In genomic region chr12:1587927-1588573, GRCh38 we compare ENCODE assay signal across 11 cellular contexts. TPM values are rescaled to one million over a fixed set of nuclear protein-coding genes. Genes with fewer than 3 reads are reported as not detected.
DNase-seq lines count a peak whose midpoint lies in the region; ATAC-seq lines count a peak whose summit lies in the region.
"Had no signal": no experiment of that assay in that cellular context is flagged by ENCODE, and none has a peak within 500 bp of the region (broad histone marks: within the 10 kb centered on the region; RNA-seq: fewer than 3 reads in every experiment).

No MANE protein-coding gene starts in this region.

- H3K4me1 Mint-ChIP-seq in activated naive CD4-positive, alpha-beta T cell treated with anti-CD3 and anti-CD28 coated beads, Interleukin-2, amount 10 ng/mL, durations not matched to agents 7 days and 5 days, result peaks cover 57% of the 10 kb centered on the region
- H3K4me1 Mint-ChIP-seq in activated T-helper 2 cell treated with anti-CD3 and anti-CD28 coated beads, Interferon-gamma antibody, Interleukin-2, Interleukin-4, amounts not matched to agents 10 μg/mL and 5 μg/mL and 100 μg/mL, durations not matched to agents 14 hours and 24 hours and 36 hours (ENCODE audit: low read depth), result peaks cover 50% of the 10 kb centered on the region

- H3K27ac Mint-ChIP-seq in activated naive CD4-positive, alpha-beta T cell treated with anti-CD3 and anti-CD28 coated beads, Interleukin-2, amount 10 ng/mL, durations not matched to agents 7 days and 5 days, result peak overlapping the region; percentile 72
- peak overlapping the region; percentile 10 for H3K27ac Mint-ChIP-seq in activated T-helper 2 cell treated with anti-CD3 and anti-CD28 coated beads, Interferon-gamma antibody, Interleukin-2, Interleukin-4, amounts not matched to agents 10 μg/mL and 5 μg/mL and 100 μg/mL, durations not matched to agents 14 hours and 24 hours and 36 hours

- no peaks in the 10 kb centered on the region for H3K27me3 Mint-ChIP-seq in activated naive CD4-positive, alpha-beta T cell treated with anti-CD3 and anti-CD28 coated beads, Interleukin-2, amount 10 ng/mL, durations not matched to agents 7 days and 5 days
- H3K27me3 Mint-ChIP-seq in activated T-helper 2 cell treated with anti-CD3 and anti-CD28 coated beads, Interferon-gamma antibody, Interleukin-2, Interleukin-4, amounts not matched to agents 10 μg/mL and 5 μg/mL and 100 μg/mL, durations not matched to agents 14 hours and 24 hours and 36 hours (ENCODE audit: low read depth), result no peaks in the 10 kb centered on the region

- no peak for DNase-seq in activated naive CD4-positive, alpha-beta T cell treated with anti-CD3 and anti-CD28 coated beads, Interleukin-2, amount 10 ng/mL, durations not matched to agents 7 days and 5 days
- no peak for DNase-seq in activated naive CD4-positive, alpha-beta T cell treated with anti-CD3 and anti-CD28 coated beads, Interleukin-2, amount 50 U/mL, for 16 hours
- no peak for DNase-seq in activated T-helper 2 cell treated with anti-CD3 and anti-CD28 coated beads, Interferon-gamma antibody, Interleukin-2, Interleukin-4, amounts not matched to agents 10 μg/mL and 5 μg/mL and 100 μg/mL, durations not matched to agents 14 hours and 24 hours and 36 hours (ENCODE audit: low spot score)
- DNase-seq in inferior parietal cortex (ENCODE audit: extremely low spot score) (peak; percentile 53), superior temporal gyrus (ENCODE audit: extremely low spot score) (peak; percentile 72), NCI-H1694 (lab: John Stamatoyannopoulos, UW) (no peak), KG1 (lab: John Stamatoyannopoulos, UW) (no peak)
- DNase-seq: NCI-H82 had no signal

- CTCF ChIA-PET in activated naive CD4-positive, alpha-beta T cell treated with anti-CD3 and anti-CD28 coated beads, Interleukin-2, amount 10 ng/mL, durations not matched to agents 7 days and 5 days (lab: Charles Lee), result interaction anchor here (1.0 to 2.5 kb wide), 4 partner anchors 14 to 471 kb away, joined by 3 to 14 read pairs (median 4); no protein-coding TSS in a partner anchor

- no peaks in the 10 kb centered on the region for H3K9me3 Mint-ChIP-seq in activated naive CD4-positive, alpha-beta T cell treated with anti-CD3 and anti-CD28 coated beads, Interleukin-2, amount 10 ng/mL, durations not matched to agents 7 days and 5 days
- no peaks in the 10 kb centered on the region for H3K9me3 Mint-ChIP-seq in activated T-helper 2 cell treated with anti-CD3 and anti-CD28 coated beads, Interferon-gamma antibody, Interleukin-2, Interleukin-4, amounts not matched to agents 10 μg/mL and 5 μg/mL and 100 μg/mL, durations not matched to agents 14 hours and 24 hours and 36 hours
- H3K9me3 Mint-ChIP-seq: activated naive CD4-positive, alpha-beta T cell treated with anti-CD3 and anti-CD28 coated beads, Interleukin-2, amount 50 U/mL, for 72 hours had no signal

- ATAC-seq in GM21526 (IDR thresholded peaks at IDR 0.05; ENCODE audit: low FRiP score, unreplicated experiment), result no peak
- ATAC-seq: sciatic nerve had no signal

- peaks cover 42% of the 10 kb centered on the region for H3K36me3 Mint-ChIP-seq in activated naive CD4-positive, alpha-beta T cell treated with anti-CD3 and anti-CD28 coated beads, Interleukin-2, amount 10 ng/mL, durations not matched to agents 7 days and 5 days
- peaks cover 46% of the 10 kb centered on the region for H3K36me3 Mint-ChIP-seq in activated T-helper 2 cell treated with anti-CD3 and anti-CD28 coated beads, Interferon-gamma antibody, Interleukin-2, Interleukin-4, amounts not matched to agents 10 μg/mL and 5 μg/mL and 100 μg/mL, durations not matched to agents 14 hours and 24 hours and 36 hours (ENCODE audit: low read depth)

- H3K4me3 Mint-ChIP-seq in activated naive CD4-positive, alpha-beta T cell treated with anti-CD3 and anti-CD28 coated beads, Interleukin-2, amount 10 ng/mL, durations not matched to agents 7 days and 5 days, result no peak overlapping the region
- H3K4me3 Mint-ChIP-seq in activated T-helper 2 cell treated with anti-CD3 and anti-CD28 coated beads, Interferon-gamma antibody, Interleukin-2, Interleukin-4, amounts not matched to agents 10 μg/mL and 5 μg/mL and 100 μg/mL, durations not matched to agents 14 hours and 24 hours and 36 hours (ENCODE audit: low read depth), result no peak overlapping the region

- intact Hi-C loops in activated T-helper 2 cell treated with anti-CD3 and anti-CD28 coated beads, Interferon-gamma antibody, Interleukin-2, Interleukin-4, amounts not matched to agents 10 μg/mL and 5 μg/mL and 100 μg/mL, durations not matched to agents 14 hours and 24 hours and 36 hours (cut with micrococcal nuclease), result loop anchor here (10.0 kb wide), 1 partner anchor 383 kb away; no protein-coding TSS in a partner anchor

RNA-seq across cellular contexts. Expression of gene FBXL14, which starts 6.3 kb away (rescaled TPM):
- total RNA-seq in activated T-helper 2 cell treated with anti-CD3 and anti-CD28 coated beads, Interferon-gamma antibody, Interleukin-2, Interleukin-4, amounts not matched to agents 10 μg/mL and 5 μg/mL and 100 μg/mL, durations not matched to agents 14 hours and 24 hours and 36 hours, result 18.9 and 20.6 TPM in 2 replicates

RNA-seq across cellular contexts. Expression of gene WNT5B, which starts 41.0 kb away (rescaled TPM):
- total RNA-seq in activated T-helper 2 cell treated with anti-CD3 and anti-CD28 coated beads, Interferon-gamma antibody, Interleukin-2, Interleukin-4, amounts not matched to agents 10 μg/mL and 5 μg/mL and 100 μg/mL, durations not matched to agents 14 hours and 24 hours and 36 hours, result 0.76 and 0.82 TPM in 2 replicates

Comparison
In these comparisons a context has a peak if more than half of its experiments do, and no peak if none do; other contexts are left out.
1. DNase-seq: peak in inferior parietal cortex (single experiment) and superior temporal gyrus (single experiment); none in activated naive CD4-positive, alpha-beta T cell treated with anti-CD3 and anti-CD28 coated beads, Interleukin-2, amount 10 ng/mL, durations not matched to agents 7 days and 5 days (single experiment), activated naive CD4-positive, alpha-beta T cell treated with anti-CD3 and anti-CD28 coated beads, Interleukin-2, amount 50 U/mL, for 16 hours (single experiment), activated T-helper 2 cell treated with anti-CD3 and anti-CD28 coated beads, Interferon-gamma antibody, Interleukin-2, Interleukin-4, amounts not matched to agents 10 μg/mL and 5 μg/mL and 100 μg/mL, durations not matched to agents 14 hours and 24 hours and 36 hours (single experiment), NCI-H1694 (single experiment) and KG1 (single experiment).